Comparison of ENCODE assay signal across 13 cellular contexts in the genomic region with DNA sequence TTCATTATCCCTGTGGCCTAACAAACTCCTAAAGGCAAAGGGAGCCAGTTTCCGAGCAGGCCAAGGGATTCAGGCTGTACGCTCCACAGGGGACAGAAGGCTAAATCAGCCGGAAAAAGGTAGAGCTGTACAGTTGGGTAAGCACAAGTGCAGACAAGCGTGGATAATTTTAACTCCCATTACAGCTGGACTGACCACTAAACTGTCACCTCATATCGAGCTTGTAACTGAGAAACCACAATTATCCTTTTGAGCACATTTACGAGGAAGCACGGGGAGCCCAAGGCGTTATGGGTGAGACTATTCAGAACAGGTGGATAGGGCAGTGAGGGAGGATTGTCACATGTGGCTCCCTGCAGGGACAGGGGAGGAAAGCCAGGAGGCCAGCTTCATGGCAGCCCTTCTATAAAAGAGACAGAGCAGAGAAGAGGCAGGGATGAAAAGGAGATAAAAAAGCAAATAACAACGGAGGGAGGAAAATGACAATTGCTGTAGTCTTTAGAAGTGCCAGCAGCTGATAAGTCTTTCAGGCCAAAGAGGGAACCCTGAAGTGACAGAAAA.
A peak's percentile ranks its signal among the peaks of the same experiment; 100 is the strongest.
DNase-seq lines count a peak whose midpoint lies in the region; ATAC-seq and TF ChIP-seq lines count a peak whose summit lies in the region.
"Had no signal": no experiment of that assay in that cellular context is flagged by ENCODE, and none has a peak within 500 bp of the region (broad histone marks: within the 10 kb centered on the region; RNA-seq: fewer than 3 reads in every experiment).

No MANE protein-coding gene starts in this region.

- CTCF ChIA-PET in mammary epithelial cell (lab: Charles Lee; ENCODE audit: low non-redundant PET) (no interaction called here), MCF 10A (lab: Yijun Ruan, JAX) (interaction anchor here (0.6 to 0.7 kb wide), 4 partner anchors 24 to 423 kb away, joined by 3 to 4 read pairs (median 4); no protein-coding TSS in a partner anchor)

- H3K4me1 ChIP-seq in mammary epithelial cell (ENCODE audit: insufficient read depth, low read length) = peaks cover 64% of the 10 kb centered on the region
- H3K4me1 ChIP-seq in left lung = no peaks in the 10 kb centered on the region

- H3K9ac ChIP-seq in mammary epithelial cell (ENCODE audit: insufficient read depth, low read length) = no peak overlapping the region

- peaks cover 17% of the 10 kb centered on the region for H3K4me1 Mint-ChIP-seq in MCF 10A (ENCODE audit: insufficient read depth, unreplicated experiment)
- H3K4me1 Mint-ChIP-seq: central memory CD8-positive, alpha-beta T cell had no signal

- H3K36me3 ChIP-seq in mammary epithelial cell (ENCODE audit: insufficient read depth, low read length) = no peaks in the 10 kb centered on the region
- H3K36me3 ChIP-seq in left lung = no peaks in the 10 kb centered on the region

- no peaks in the 10 kb centered on the region for H3K36me3 Mint-ChIP-seq in MCF 10A (ENCODE audit: insufficient read depth, unreplicated experiment)

- DNase-seq in mammary epithelial cell (peak; percentile 65), MCF 10A (ENCODE audit: unreplicated experiment) (no peak), NCI-H748 treated with DMSO at 0.1 percent for 48 hours (lab: John Stamatoyannopoulos, UW) (peak; percentile 74), iPS-NIHi7 (ENCODE audit: extremely low spot score) (peak; percentile 33), left lung (no peak), putamen (ENCODE audit: low spot score) (no peak), GM03348 (ENCODE audit: low spot score) (no peak)
- DNase-seq: activated CD4-positive, CD25-positive, alpha-beta regulatory T cell treated with anti-CD3 and anti-CD28 coated beads, Interleukin-2, amount 50 U/mL, for 72 hours; GF-D8; NCI-H2029 treated with DMSO at 0.1 percent for 48 hours had no signal

- peak overlapping the region; percentile 24 for H2AFZ ChIP-seq in mammary epithelial cell (ENCODE audit: low read depth, low read length)

- ATAC-seq in left lung = no peak
- ATAC-seq in GM21367 (IDR thresholded peaks at IDR 0.05; ENCODE audit: unreplicated experiment) = no peak

- H3K27me3 ChIP-seq in mammary epithelial cell (ENCODE audit: insufficient read depth, low read length) (no peaks in the 10 kb centered on the region), left lung (no peaks in the 10 kb centered on the region)

- TF ChIP-seq CTCF in mammary epithelial cell (conservative IDR thresholded peaks at IDR 0.05 in 1 of 2, IDR thresholded peaks at IDR 0.05 in 1 of 2; ENCODE audit: extremely low read depth in 1 of 2, insufficient read depth in 1 of 2, low read depth in 1 of 2, low read length in 2 of 2) (no peak), MCF 10A (IDR thresholded peaks at IDR 0.05; ENCODE audit: unreplicated experiment) (no peak), left lung (IDR thresholded peaks at IDR 0.05) (no peak)

- no peak overlapping the region for H3K27ac Mint-ChIP-seq in MCF 10A (ENCODE audit: low read depth, unreplicated experiment)
- H3K27ac Mint-ChIP-seq: activated T-helper 2 cell treated with anti-CD3 and anti-CD28 coated beads, Interferon-gamma antibody, Interleukin-2, Interleukin-4, amounts not matched to agents 10 μg/mL and 5 μg/mL and 100 μg/mL, durations not matched to agents 14 hours and 24 hours and 36 hours had no signal

- no peak overlapping the region for H3K4me2 ChIP-seq in mammary epithelial cell (ENCODE audit: insufficient read depth, low read depth, low read length)

- no TSS peak for BruUV-seq in mammary epithelial cell (replicated peaks; lab: Mats Ljungman, UMichigan)
- no TSS peak for BruUV-seq in MCF 10A (replicated peaks; lab: Mats Ljungman, UMichigan)

- 1% methylated on average over 9 of the region's 9 CpGs for WGBS in mammary epithelial cell (ENCODE audit: low coverage, missing lambda C conversion rate)

- in situ Hi-C loops in mammary epithelial cell (cut with MboI; ENCODE audit: low sequenced_read_pairs in 2 of 2) = no loop called here

- peak overlapping the region; percentile 81 for H3K27ac ChIP-seq in mammary epithelial cell (ENCODE audit: insufficient read depth, low read depth, low read length)
- no peak overlapping the region for H3K27ac ChIP-seq in left lung

- no peak overlapping the region for H3K4me3 Mint-ChIP-seq in MCF 10A (ENCODE audit: unreplicated experiment)
- H3K4me3 Mint-ChIP-seq: central memory CD8-positive, alpha-beta T cell had no signal

- dilution Hi-C loops in mammary epithelial cell (cut with HindIII; ENCODE audit: low sequenced_read_pairs) = no loop called here

- no peaks in the 10 kb centered on the region for H3K79me2 ChIP-seq in mammary epithelial cell (ENCODE audit: insufficient read depth, low read length)

- H3K9me3 Mint-ChIP-seq in MCF 10A (ENCODE audit: unreplicated experiment) = no peaks in the 10 kb centered on the region
- H3K9me3 Mint-ChIP-seq: activated T-helper 2 cell treated with anti-CD3 and anti-CD28 coated beads, Interferon-gamma antibody, Interleukin-2, Interleukin-4, amounts not matched to agents 10 μg/mL and 5 μg/mL and 100 μg/mL, durations not matched to agents 14 hours and 24 hours and 36 hours; central memory CD8-positive, alpha-beta T cell had no signal

- H3K9me3 ChIP-seq in mammary epithelial cell (replicated peaks; ENCODE audit: insufficient read depth, low read length) (no peaks in the 10 kb centered on the region), left lung (no peaks in the 10 kb centered on the region)

- POLR2A ChIA-PET in MCF 10A (lab: Yijun Ruan, JAX) = interaction anchor here (0.7 kb wide), 1 partner anchor 241 kb away, joined by 3 read pairs; no protein-coding TSS in a partner anchor

- H4K20me1 ChIP-seq in mammary epithelial cell (ENCODE audit: insufficient read depth, low read length) = no peaks in the 10 kb centered on the region

- no peak overlapping the region for H3K4me3 ChIP-seq in mammary epithelial cell (replicated peaks in 1 of 3; ENCODE audit: insufficient read depth in 1 of 3, low read depth in 2 of 3, low read length in 3 of 3)
- H3K4me3 ChIP-seq in left lung = no peak overlapping the region

- H3K27me3 Mint-ChIP-seq in MCF 10A (ENCODE audit: insufficient read depth, unreplicated experiment) = no peaks in the 10 kb centered on the region

- intact Hi-C loops in mammary epithelial cell (cut with micrococcal nuclease) (loop anchor here (5.0 to 10.0 kb wide), 3 partner anchors 153 to 425 kb away; no protein-coding TSS in a partner anchor), MCF 10A (cut with micrococcal nuclease) (loop anchor here (5.0 kb wide), 1 partner anchor 287 kb away; the partner anchor contains the start of gene FGFR2), left lung (cut with DNase I) (no loop called here)

Comparison
In these comparisons a context has a peak if more than half of its experiments do, and no peak if none do; other contexts are left out.
1. DNase-seq: peak in mammary epithelial cell (single experiment), NCI-H748 treated with DMSO at 0.1 percent for 48 hours (single experiment) and iPS-NIHi7 (single experiment); none in MCF 10A (single experiment), left lung (0 of 2), putamen (single experiment) and GM03348 (single experiment).
2. intact Hi-C loops: an anchor here in mammary epithelial cell (5.0 to 10.0 kb wide) and MCF 10A (5.0 kb wide); none called in left lung.